Comparison of ENCODE assay signal across 23 cellular contexts in the genomic region with DNA sequence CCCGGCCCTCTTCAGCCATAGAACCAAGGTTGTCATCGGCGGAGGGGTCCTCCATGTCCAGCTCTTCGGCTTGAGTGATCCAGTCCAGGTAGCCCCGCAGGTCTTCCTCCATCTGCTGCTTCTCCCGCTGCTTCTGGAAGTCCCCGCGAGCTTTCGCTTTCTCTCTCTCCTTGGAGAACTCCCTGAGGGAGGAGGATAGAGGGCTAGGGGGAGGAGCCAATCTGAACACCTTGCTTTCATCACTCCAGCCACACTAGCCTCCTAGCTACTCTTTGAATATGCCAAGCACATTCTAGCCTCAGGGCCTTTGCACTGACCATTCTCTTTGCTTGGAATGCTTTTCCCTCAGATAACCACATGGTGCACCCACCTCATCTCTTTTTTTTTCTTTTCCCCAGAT. TPM values are rescaled to one million over a fixed set of nuclear protein-coding genes. Genes with fewer than 3 reads are reported as not detected.
DNase-seq lines count a peak whose midpoint lies in the region; ATAC-seq, FAIRE-seq and TF ChIP-seq lines count a peak whose summit lies in the region.
"Had no signal": no experiment of that assay in that cellular context is flagged by ENCODE, and none has a peak within 500 bp of the region (broad histone marks: within the 10 kb centered on the region; RNA-seq: fewer than 3 reads in every experiment).

No MANE protein-coding gene starts in this region.

- no peaks in the 10 kb centered on the region for H3K36me3 ChIP-seq in small intestine (ENCODE audit: control insufficient read depth in 2 of 2, insufficient read depth in 2 of 2, low read length in 2 of 2)
- no peaks in the 10 kb centered on the region for H3K36me3 ChIP-seq in upper lobe of left lung
- H3K36me3 ChIP-seq: BE2C had no signal

- WGBS in small intestine, 3 donors = 38 to 81% (median 59%) methylated on average over 5 to 9 of the region's 9 CpGs
- WGBS in upper lobe of left lung, 2 donors = 92% methylated on average over 4 to 9 of the region's 9 CpGs

- TF ChIP-seq CTCF in upper lobe of left lung (IDR thresholded peaks at IDR 0.05) = no peak

- H3K27ac ChIP-seq in small intestine (ENCODE audit: low read depth in 1 of 2, low read length in 1 of 2) (no peak overlapping the region), upper lobe of left lung (no peak overlapping the region)

- TF ChIP-seq EP300 in upper lobe of left lung (IDR thresholded peaks at IDR 0.05) = no peak

- H3K27me3 ChIP-seq in small intestine (ENCODE audit: control insufficient read depth in 2 of 2, insufficient read depth in 2 of 2, low read length in 2 of 2) (no peaks in the 10 kb centered on the region), upper lobe of left lung (no peaks in the 10 kb centered on the region)
- H3K27me3 ChIP-seq: BE2C had no signal

- no peak for TF ChIP-seq POLR2A in upper lobe of left lung (IDR thresholded peaks at IDR 0.05)

- H3K9me3 ChIP-seq in small intestine (ENCODE audit: control insufficient read depth, low read depth) (no peaks in the 10 kb centered on the region), upper lobe of left lung (peaks cover 0 to 17% (median 0%) of the 10 kb centered on the region in 4 donors)
- H3K9me3 ChIP-seq: BE2C had no signal

- ATAC-seq in upper lobe of left lung (ENCODE audit: low FRiP score in 2 of 2) = no peak
- ATAC-seq: HCT116, HepG2 had no signal

- peak overlapping the region in 1 of 2 donors; percentile 22 for H3K4me3 ChIP-seq in small intestine (ENCODE audit: low read depth in 1 of 2, low read length in 2 of 2)
- no peak overlapping the region for H3K4me3 ChIP-seq in upper lobe of left lung

- H3K4me1 ChIP-seq in small intestine (ENCODE audit: control insufficient read depth in 2 of 2, insufficient read depth in 1 of 2, low read depth in 1 of 2, low read length in 1 of 2) = no peaks in the 10 kb centered on the region
- peaks cover 0 to 7% (median 0%) of the 10 kb centered on the region in 4 donors for H3K4me1 ChIP-seq in upper lobe of left lung
- H3K4me1 ChIP-seq: BE2C had no signal

- FAIRE-seq in small intestine (lab: Jason Lieb, UNC) = no peak
- no peak for FAIRE-seq in GM19239 (lab: Jason Lieb, UNC)
- FAIRE-seq: A204.1, HepG2 had no signal

- DNase-seq in NCI-H510A treated with DMSO at 0.1 percent for 48 hours (lab: John Stamatoyannopoulos, UW) (peak; percentile 1), NCI-H510A (lab: John Stamatoyannopoulos, UW) (no peak), LoVo (ENCODE audit: low spot score) (peak; percentile 1), NCI-H69 (lab: John Stamatoyannopoulos, UW) (peak; percentile 2), small intestine (peak; percentile 63), GM19239 (ENCODE audit: insufficient read length, low spot score) (no peak), upper lobe of left lung (no peak)
- DNase-seq: ACHN; BE2C; C1 segment of cervical spinal cord; CD4-positive, CD25-positive, alpha-beta regulatory T cell; CD8-positive, alpha-beta memory T cell; COR-L47; DMS 273 treated with DMSO at 0.1 percent for 48 hours; DMS79; GF-D8; GOT3; H7 had no signal

RNA-seq across cellular contexts. Expression of a gene that starts 6.2 kb away (rescaled TPM):
- polyA plus RNA-seq in small intestine = under 1 TPM; 0.22 to 0.34 (median 0.27) TPM
- total RNA-seq in upper lobe of left lung = 1 to 10 TPM in 4 of 6 donors, under 1 TPM in 2; 0.46 to 6.3 (median 1.7) TPM
- total RNA-seq: Daoy, HepG2 had no signal
- polyA plus RNA-seq: CD4-positive, CD25-positive, alpha-beta regulatory T cell; CD8-positive, alpha-beta memory T cell; IgD-negative memory B cell had no signal

RNA-seq across cellular contexts. Expression of a gene that starts 8.3 kb away (rescaled TPM):
- 10 to 100 TPM; 11.1 to 12.9 (median 11.9) TPM for polyA plus RNA-seq in small intestine
- 10 to 100 TPM in 5 of 6 donors, 1 to 10 TPM in 1; 9.9 to 22.0 (median 18.6) TPM for total RNA-seq in upper lobe of left lung

RNA-seq across cellular contexts. Expression of a gene that starts 27.0 kb away (rescaled TPM):
- 10 to 100 TPM in 1 of 3 donors, 1 to 10 TPM in 2; 2.2 to 33.5 (median 6.3) TPM for polyA plus RNA-seq in small intestine
- total RNA-seq in upper lobe of left lung = 1 to 10 TPM; 2.1 to 8.0 (median 4.3) TPM

RNA-seq across cellular contexts. Expression of a gene that starts 37.6 kb away (rescaled TPM):
- polyA plus RNA-seq in small intestine = under 1 TPM in 1 of 3 donors, not detected in 2; 0.31 TPM
- under 1 TPM in 2 of 6 donors, not detected in 4; 0.23 to 0.54 TPM for total RNA-seq in upper lobe of left lung
- total RNA-seq: Daoy, HepG2 had no signal

RNA-seq across cellular contexts. Expression of a gene that starts 40.8 kb away (rescaled TPM):
- 1 to 10 TPM; 3.6 to 6.7 (median 4.3) TPM for polyA plus RNA-seq in small intestine
- 10 to 100 TPM; 14.4 to 43.0 (median 19.7) TPM for total RNA-seq in upper lobe of left lung

Comparison
In these comparisons a context has a peak if more than half of its experiments do, and no peak if none do; other contexts are left out.
1. DNase-seq: peak in NCI-H510A treated with DMSO at 0.1 percent for 48 hours (single experiment), LoVo (single experiment), NCI-H69 (single experiment) and small intestine (single experiment); none in NCI-H510A (single experiment), GM19239 (single experiment) and upper lobe of left lung (0 of 2).